10 cellular contexts compared by ENCODE assay signal in the genomic region with DNA sequence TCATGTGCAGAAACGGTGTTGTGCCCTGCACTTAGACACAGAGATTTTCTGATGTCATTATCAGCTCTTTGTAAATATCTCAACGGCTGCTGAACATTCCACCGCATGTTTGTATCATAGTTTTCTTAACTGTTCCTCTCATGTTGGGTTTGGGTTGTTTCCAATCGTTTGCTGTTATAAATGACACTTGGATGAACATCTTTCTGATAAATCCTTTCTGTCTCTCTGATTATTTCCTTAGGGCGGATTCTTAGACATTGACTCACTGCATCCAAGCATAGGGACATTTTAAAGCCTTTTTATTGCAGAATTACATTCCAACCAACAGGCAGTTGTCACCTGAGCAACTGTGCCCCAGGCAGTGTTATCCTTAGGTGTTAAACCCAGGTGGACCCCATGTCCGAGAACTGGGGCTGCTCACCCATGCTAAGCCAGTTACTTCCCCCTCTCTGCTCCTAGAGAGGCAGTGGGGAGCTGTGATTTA. TPM values are rescaled to one million over a fixed set of nuclear protein-coding genes. Genes with fewer than 3 reads are reported as not detected.
DNase-seq lines count a peak whose midpoint lies in the region; TF ChIP-seq lines count a peak whose summit lies in the region.
"Had no signal": no experiment of that assay in that cellular context is flagged by ENCODE, and none has a peak within 500 bp of the region (broad histone marks: within the 10 kb centered on the region; RNA-seq: fewer than 3 reads in every experiment).

No MANE protein-coding gene starts in this region.

- H3K4me3 ChIP-seq in GM23248: no peak overlapping the region
- no peak overlapping the region for H3K4me3 ChIP-seq in adipocyte (ENCODE audit: low read length)
- no peak overlapping the region for H3K4me3 ChIP-seq in hepatocyte
- no peak overlapping the region for H3K4me3 ChIP-seq in urinary bladder (ENCODE audit: low read depth, low read length)
- H3K4me3 ChIP-seq: thyroid gland had no signal

- H3K36me3 ChIP-seq in GM23248 (ENCODE audit: low read depth) (no peaks in the 10 kb centered on the region), adipocyte (ENCODE audit: control insufficient read depth, insufficient read depth, low read length, severe bottlenecking) (peaks cover 22% of the 10 kb centered on the region), hepatocyte (replicated peaks; ENCODE audit: insufficient read depth, low read depth) (no peaks in the 10 kb centered on the region), urinary bladder (ENCODE audit: insufficient read depth) (no peaks in the 10 kb centered on the region)
- H3K36me3 ChIP-seq: thyroid gland had no signal

- no peak overlapping the region for H2AFZ ChIP-seq in GM23248
- H2AFZ ChIP-seq in hepatocyte: no peak overlapping the region

- H3K4me1 ChIP-seq in GM23248 (ENCODE audit: insufficient read depth): peaks cover 76% of the 10 kb centered on the region
- H3K4me1 ChIP-seq in adipocyte (ENCODE audit: control insufficient read depth, insufficient read depth, low read length): peaks cover 46% of the 10 kb centered on the region
- peaks cover 23% of the 10 kb centered on the region for H3K4me1 ChIP-seq in hepatocyte (ENCODE audit: insufficient read depth)
- H3K4me1 ChIP-seq in urinary bladder (ENCODE audit: insufficient read depth): peaks cover 1% of the 10 kb centered on the region

- H3F3A ChIP-seq in GM23248 (ENCODE audit: insufficient read depth): peaks cover 94% of the 10 kb centered on the region

- peaks cover 48% of the 10 kb centered on the region for H4K20me1 ChIP-seq in GM23248 (ENCODE audit: insufficient read depth)
- peaks cover 91% of the 10 kb centered on the region for H4K20me1 ChIP-seq in hepatocyte (ENCODE audit: insufficient read depth, poor library complexity, severe bottlenecking)

- H3K4me2 ChIP-seq in GM23248 (ENCODE audit: unreplicated experiment) (peak overlapping the region; percentile 76), hepatocyte (peak overlapping the region; percentile 32)

- peak overlapping the region; percentile 63 for H3K27ac ChIP-seq in GM23248
- H3K27ac ChIP-seq in hepatocyte: peak overlapping the region; percentile 74
- peak overlapping the region; percentile 55 for H3K27ac ChIP-seq in urinary bladder (ENCODE audit: low read depth)

- H3K9me3 ChIP-seq in GM23248 (ENCODE audit: low read depth): no peaks in the 10 kb centered on the region
- no peaks in the 10 kb centered on the region for H3K9me3 ChIP-seq in adipocyte (ENCODE audit: control insufficient read depth, low read length)
- H3K9me3 ChIP-seq in hepatocyte (ENCODE audit: low read depth): no peaks in the 10 kb centered on the region
- H3K9me3 ChIP-seq: thyroid gland had no signal

- H3K79me2 ChIP-seq in GM23248 (ENCODE audit: insufficient read depth): peaks cover 100% of the 10 kb centered on the region
- peaks cover 92% of the 10 kb centered on the region for H3K79me2 ChIP-seq in hepatocyte

- peak overlapping the region; percentile 39 for H3K9ac ChIP-seq in GM23248
- H3K9ac ChIP-seq in adipocyte (ENCODE audit: low read length): peak overlapping the region; percentile 10

- peak; percentile 89 for DNase-seq in GM23248
- DNase-seq in adipocyte (ENCODE audit: low read depth): peak; percentile 86
- DNase-seq in hepatocyte (ENCODE audit: low spot score): no peak
- no peak for DNase-seq in NOMO-1 treated with DMSO at 0.1 percent for 48 hours (lab: John Stamatoyannopoulos, UW; ENCODE audit: unreplicated experiment)
- no peak for DNase-seq in activated CD4-positive, alpha-beta T cell treated with anti-CD3 and anti-CD28 coated beads, Interleukin-2, amount 50 U/mL, for 48 hours
- DNase-seq in NCI-H2196 treated with DMSO at 0.1 percent for 48 hours (lab: John Stamatoyannopoulos, UW; ENCODE audit: unreplicated experiment): no peak
- DNase-seq: DND-41, NCI-H187 treated with DMSO at 0.1 percent for 48 hours, thyroid gland had no signal

- in situ Hi-C loops in GM23248 (cut with MboI): loop anchor here (25.0 kb wide), 1 partner anchor 208 kb away; no protein-coding TSS in a partner anchor

- no peak for TF ChIP-seq CTCF in hepatocyte (IDR thresholded peaks at IDR 0.05; ENCODE audit: poor library complexity)

- 13 to 15% methylated on average over 6 of the region's 6 CpGs for WGBS in GM23248 (ENCODE audit: low coverage in 1 of 2, low lambda C conversion rate in 2 of 2, missing lambda C conversion rate in 2 of 2), 2 experiments
- WGBS in hepatocyte (ENCODE audit: low lambda C conversion rate, missing lambda C conversion rate): 30% methylated on average over 6 of the region's 6 CpGs
- WGBS in urinary bladder: 33% methylated on average over 6 of the region's 6 CpGs

- no peaks in the 10 kb centered on the region for H3K27me3 ChIP-seq in GM23248 (replicated peaks; ENCODE audit: insufficient read depth)
- H3K27me3 ChIP-seq in adipocyte (replicated peaks; ENCODE audit: control insufficient read depth, insufficient read depth, low read length): no peaks in the 10 kb centered on the region
- H3K27me3 ChIP-seq in hepatocyte: no peaks in the 10 kb centered on the region
- H3K27me3 ChIP-seq: thyroid gland had no signal

- H3K9me2 ChIP-seq in GM23248 (ENCODE audit: insufficient read depth): no peaks in the 10 kb centered on the region
- no peaks in the 10 kb centered on the region for H3K9me2 ChIP-seq in hepatocyte (replicated peaks; ENCODE audit: insufficient read depth)

RNA-seq across cellular contexts. Expression of a gene that starts 28.5 kb away (rescaled TPM):
- total RNA-seq in GM23248 (2014; rRNA removed; shearing (Covaris generic)): 812 and 897 TPM in 2 replicates
- polyA plus RNA-seq in GM23248 (2016; fragmentation: Nextera tagmentation; extraction: Ambion mirVana): 206 and 211 TPM in 2 replicates
- 163 and 342 TPM in 2 replicates for total RNA-seq in hepatocyte
- polyA plus RNA-seq in hepatocyte: 347 and 371 TPM in 2 replicates
- 622 TPM for total RNA-seq in urinary bladder
- 68.5 TPM for polyA plus RNA-seq in urinary bladder

Comparison
In these comparisons a context has a peak if more than half of its experiments do, and no peak if none do; other contexts are left out.
1. DNase-seq: peak in GM23248 (single experiment) and adipocyte (single experiment); none in hepatocyte (single experiment), NOMO-1 treated with DMSO at 0.1 percent for 48 hours (single experiment), activated CD4-positive, alpha-beta T cell treated with anti-CD3 and anti-CD28 coated beads, Interleukin-2, amount 50 U/mL, for 48 hours (0 of 2) and NCI-H2196 treated with DMSO at 0.1 percent for 48 hours (single experiment).
2. Peak in every context shown above with its lines, with median percentiles within 50 percentile points of each other: H3K27ac ChIP-seq.